Comparison of ENCODE assay signal across 9 cellular contexts in the genomic region with DNA sequence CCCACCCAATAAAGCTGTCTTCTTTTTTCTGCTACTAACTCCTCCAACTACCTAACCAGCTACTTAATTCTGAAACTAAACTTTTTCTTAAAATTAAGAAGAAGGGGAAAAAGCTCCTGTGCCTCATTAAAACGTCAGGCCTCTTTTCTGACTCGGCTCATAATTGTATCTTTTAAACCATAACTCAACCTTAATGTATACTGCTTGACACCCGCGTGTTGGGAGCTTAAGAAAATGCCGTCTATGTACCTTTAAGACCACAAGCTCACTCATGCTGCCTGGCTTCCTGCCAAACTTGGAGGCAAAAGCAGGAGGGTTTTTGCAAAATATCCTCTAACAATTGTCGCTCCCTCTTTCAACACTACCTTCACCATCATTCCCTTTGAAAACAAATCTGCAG. TPM values are rescaled to one million over a fixed set of nuclear protein-coding genes. Genes with fewer than 3 reads are reported as not detected.
A peak's percentile ranks its signal among the peaks of the same experiment; 100 is the strongest.
DNase-seq lines count a peak whose midpoint lies in the region; ATAC-seq and TF ChIP-seq lines count a peak whose summit lies in the region.
"Had no signal": no experiment of that assay in that cellular context is flagged by ENCODE, and none has a peak within 500 bp of the region (broad histone marks: within the 10 kb centered on the region; RNA-seq: fewer than 3 reads in every experiment).

No MANE protein-coding gene starts in this region.

- H3K27me3 ChIP-seq in right atrium auricular region: no peaks in the 10 kb centered on the region

- peak overlapping the region; percentile 32 for H3K4me3 ChIP-seq in AG10803 (ENCODE audit: low read length)
- H3K4me3 ChIP-seq in right atrium auricular region: peak overlapping the region; percentile 19 to 64

- no peaks in the 10 kb centered on the region for H3K36me3 ChIP-seq in right atrium auricular region

- H3K27ac ChIP-seq in right atrium auricular region: peak overlapping the region; percentile 80 to 85

- TF ChIP-seq CTCF in AG10803 (conservative IDR thresholded peaks at IDR 0.05; ENCODE audit: low read length) (no peak), GM20000 (IDR thresholded peaks at IDR 0.05; ENCODE audit: extremely low read depth, missing control alignments) (no peak), right atrium auricular region (IDR thresholded peaks at IDR 0.05) (no peak)

- DNase-seq in AG10803 (ENCODE audit: low read depth) (peak; percentile 82), GM20000 (ENCODE audit: low spot score) (peak; percentile 70), NCI-H69 (lab: John Stamatoyannopoulos, UW) (peak; percentile 82), right atrium auricular region (ENCODE audit: low spot score) (peak; percentile 95), globus pallidus (ENCODE audit: low spot score) (no peak)
- DNase-seq in activated naive CD4-positive, alpha-beta T cell treated with Interleukin-2 at 50 U/mL for 16 hours: peak; percentile 34
- DNase-seq in stimulated activated CD8-positive, alpha-beta memory T cell treated with anti-CD3 and anti-CD28 coated beads, Interleukin-12 subunit alpha, Interleukin-12 subunit beta, amount 100 ng/mL, for 1 hour (ENCODE audit: low read depth): peak; percentile 27

- H3K9me3 ChIP-seq in right atrium auricular region: no peaks in the 10 kb centered on the region

- peaks cover 0 to 28% of the 10 kb centered on the region in 2 donors for H3K4me1 ChIP-seq in right atrium auricular region

- ATAC-seq in HG03378 (IDR thresholded peaks at IDR 0.05; ENCODE audit: unreplicated experiment): no peak
- ATAC-seq: effector memory CD8-positive, alpha-beta T cell had no signal

RNA-seq across cellular contexts. Expression of a gene that starts 5.0 kb away (rescaled TPM):
- 10 to 100 TPM in 1 of 2 donors, 1 to 10 TPM in 1; 8.2 to 13.9 TPM for total RNA-seq in right atrium auricular region
